ENCODE assay signal across 8 cellular contexts in the genomic region with DNA sequence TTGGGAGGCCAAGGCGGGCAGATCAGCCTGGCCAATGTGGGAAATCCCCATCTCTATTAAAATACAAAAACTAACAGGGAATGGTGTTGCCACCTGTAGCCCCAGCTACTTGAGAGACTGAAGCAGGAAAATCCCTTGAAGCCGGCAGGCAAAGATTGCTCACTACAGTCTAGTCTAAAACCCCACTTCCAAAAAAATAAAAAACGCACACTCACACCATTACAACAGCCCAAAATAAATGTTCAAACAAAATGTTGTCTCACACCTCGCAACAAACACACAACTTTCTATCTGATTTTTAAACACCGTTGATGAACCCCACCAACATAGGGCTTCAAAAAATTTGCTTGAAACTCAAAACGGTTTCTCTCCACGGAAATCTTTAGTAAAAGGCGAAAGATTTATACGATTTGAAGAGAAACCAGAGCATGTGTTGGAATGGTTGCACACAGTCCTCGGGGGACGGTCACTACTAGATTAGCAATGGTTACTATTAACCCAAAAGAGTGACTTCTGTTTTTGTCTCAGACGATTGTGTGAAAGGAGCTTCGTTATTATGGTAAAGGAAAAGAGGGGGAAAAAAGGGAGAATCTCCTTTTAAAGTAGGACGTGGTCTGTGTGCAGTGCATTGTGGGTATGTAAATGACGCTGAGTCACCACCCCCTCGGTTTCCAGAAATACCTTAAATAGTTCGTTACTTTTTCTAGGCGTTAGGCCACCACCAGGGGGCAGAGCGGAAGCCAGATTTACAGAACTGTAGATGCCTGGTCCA. TPM values are rescaled to one million over a fixed set of nuclear protein-coding genes. Genes with fewer than 3 reads are reported as not detected.
DNase-seq lines count a peak whose midpoint lies in the region; ATAC-seq and TF ChIP-seq lines count a peak whose summit lies in the region.

Gene RNU5D-1 (minus strand): TSS at position 430 of the 772 bp plus-strand sequence.

- H3K79me2 ChIP-seq in H9 (ENCODE audit: insufficient read depth, low read length) (no peaks in the 10 kb centered on the region), Loucy (ENCODE audit: insufficient read depth, low read length) (no peaks in the 10 kb centered on the region), neural progenitor cell (ENCODE audit: low read depth) (no peaks in the 10 kb centered on the region)

- WGBS in H9 (ENCODE audit: extremely low coverage, insufficient read length, low lambda C conversion rate) = no CpG with 5 or more reads among the region's 19 CpGs

- no peak within 1 kb of the TSS for H4K91ac ChIP-seq in H9 (ENCODE audit: insufficient read length, low read depth, low read length)

- H4K5ac ChIP-seq in H9 (ENCODE audit: insufficient read length, low read depth, low read length) = no peak within 1 kb of the TSS

- H3K27me3 ChIP-seq in H9 (ENCODE audit: insufficient read depth, low read length) (no peaks in the 10 kb centered on the region), Loucy (ENCODE audit: insufficient read depth, low read length, poor library complexity, severe bottlenecking) (no peaks in the 10 kb centered on the region), RWPE2 (ENCODE audit: insufficient read depth, poor library complexity, severe bottlenecking) (no peaks in the 10 kb centered on the region), neural progenitor cell (no peaks in the 10 kb centered on the region), stomach smooth muscle (ENCODE audit: control insufficient read depth in 1 of 2, insufficient read depth in 2 of 2, low read length in 2 of 2) (no peaks in the 10 kb centered on the region)

- H2BK120ac ChIP-seq in H9 (ENCODE audit: low read depth, low read length, poor library complexity, severe bottlenecking) = peak within 1 kb of the TSS; percentile 84

- no peaks in the 10 kb centered on the region for H4K20me1 ChIP-seq in H9 (ENCODE audit: control insufficient read depth, insufficient read depth, insufficient read length)
- H4K20me1 ChIP-seq in Loucy (ENCODE audit: insufficient read depth, low read length, poor library complexity, severe bottlenecking) = no peaks in the 10 kb centered on the region
- H4K20me1 ChIP-seq in neural progenitor cell (ENCODE audit: low read depth) = no peaks in the 10 kb centered on the region

- no peaks in the 10 kb centered on the region for H3K4me1 ChIP-seq in H9 (ENCODE audit: insufficient read depth, low read length)
- H3K4me1 ChIP-seq in Loucy (ENCODE audit: insufficient read depth, low read length, poor library complexity, severe bottlenecking) = peaks cover 20% of the 10 kb centered on the region
- H3K4me1 ChIP-seq in RWPE2 (ENCODE audit: insufficient read depth, poor library complexity, severe bottlenecking) = peaks cover 17% of the 10 kb centered on the region
- H3K4me1 ChIP-seq in neural progenitor cell = no peaks in the 10 kb centered on the region
- H3K4me1 ChIP-seq in stomach smooth muscle (ENCODE audit: control insufficient read depth, insufficient read depth, low read length) = peaks cover 2% of the 10 kb centered on the region

- H2AFZ ChIP-seq in H9 (ENCODE audit: low read length) = peak within 1 kb of the TSS; percentile 72
- peak within 1 kb of the TSS; percentile 73 for H2AFZ ChIP-seq in Loucy (ENCODE audit: low read length)
- H2AFZ ChIP-seq in neural progenitor cell (replicated peaks) = peak within 1 kb of the TSS; percentile 80

- H3K9me3 Mint-ChIP-seq in H9 (peaks cover 0 to 4% of the 10 kb centered on the region in 2 experiments; a peak in 2 of 5 replicates), neural progenitor cell (no peaks in the 10 kb centered on the region)

- H2BK15ac ChIP-seq in H9 (ENCODE audit: low read depth, low read length) = no peak within 1 kb of the TSS

- H3K27ac ChIP-seq in H9 (ENCODE audit: insufficient read length, low read depth, low read length) (peak within 1 kb of the TSS; percentile 99), RWPE2 (ENCODE audit: poor library complexity, severe bottlenecking) (peak within 1 kb of the TSS; percentile 90), neural progenitor cell (peak within 1 kb of the TSS; percentile 97), stomach smooth muscle (ENCODE audit: low read length) (peak within 1 kb of the TSS; percentile 82)

- H3K9me2 ChIP-seq in Loucy (replicated peaks; ENCODE audit: low read depth, low read length) = no peaks in the 10 kb centered on the region

- no peak within 1 kb of the TSS; the same call in 1 of the 2 replicates for H3K4ac ChIP-seq in H9 (ENCODE audit: low read depth, low read length)

- no peak within 1 kb of the TSS for H2AK5ac ChIP-seq in H9 (ENCODE audit: insufficient read length, low read length)

- H2BK20ac ChIP-seq in H9 (ENCODE audit: low read depth, low read length, poor library complexity, severe bottlenecking) = peak within 1 kb of the TSS; percentile 84

- H3F3A ChIP-seq in Loucy (ENCODE audit: low read depth) = peaks cover 13% of the 10 kb centered on the region
- peaks cover 31% of the 10 kb centered on the region for H3F3A ChIP-seq in neural progenitor cell (ENCODE audit: low read depth)

- H3K36me3 Mint-ChIP-seq in H9 (ENCODE audit: insufficient read depth in 1 of 3, low read depth in 3 of 3) (no peaks in the 10 kb centered on the region), neural progenitor cell (no peaks in the 10 kb centered on the region)

- H3K4me3 Mint-ChIP-seq in H9 (peak within 1 kb of the TSS; percentile 33 to 46; a peak in 4 of 5 replicates), neural progenitor cell (peak within 1 kb of the TSS; percentile 49)

- H3K4me2 ChIP-seq in H9 (ENCODE audit: insufficient read depth, insufficient read length, low read length) = peak within 1 kb of the TSS; percentile 28
- peak within 1 kb of the TSS; percentile 75 for H3K4me2 ChIP-seq in Loucy (ENCODE audit: low read depth, low read length, poor library complexity, severe bottlenecking)
- H3K4me2 ChIP-seq in neural progenitor cell = peak within 1 kb of the TSS; percentile 45

- H3K9ac ChIP-seq in H9 (ENCODE audit: extremely low read depth, insufficient read length, low read length) = peak within 1 kb of the TSS; percentile 70
- H3K9ac ChIP-seq in Loucy (ENCODE audit: low read depth, low read length, poor library complexity, severe bottlenecking) = peak within 1 kb of the TSS; percentile 68
- peak within 1 kb of the TSS; percentile 7 for H3K9ac ChIP-seq in neural progenitor cell
- H3K9ac ChIP-seq in stomach smooth muscle (ENCODE audit: low read length in 2 of 2) = peak within 1 kb of the TSS; percentile 21 to 50

- H3K4me1 Mint-ChIP-seq in H9 (peaks cover 15 to 22% of the 10 kb centered on the region in 2 experiments), neural progenitor cell (peaks cover 11% of the 10 kb centered on the region)

- in situ Hi-C loops in G401 (cut with HindIII; ENCODE audit: low sequenced_read_pairs) = no loop called here

- H3K23me2 ChIP-seq in H9 (ENCODE audit: insufficient read length, low read depth, low read length, poor library complexity, severe bottlenecking) = peaks cover 2% of the 10 kb centered on the region

- H2BK12ac ChIP-seq in H9 (ENCODE audit: insufficient read length, low read depth, low read length) = peak within 1 kb of the TSS; percentile 50

- H3K27ac Mint-ChIP-seq in H9 (peak within 1 kb of the TSS; percentile 100), neural progenitor cell (peak within 1 kb of the TSS; percentile 100)

- H3K18ac ChIP-seq in H9 (ENCODE audit: insufficient read length, low read depth, low read length) = peak within 1 kb of the TSS; percentile 91

- H3K36me3 ChIP-seq in Loucy (ENCODE audit: insufficient read depth, low read length) (no peaks in the 10 kb centered on the region), RWPE2 (ENCODE audit: low read depth) (no peaks in the 10 kb centered on the region), neural progenitor cell (no peaks in the 10 kb centered on the region), stomach smooth muscle (ENCODE audit: control insufficient read depth in 2 of 2, insufficient read depth in 2 of 2, low read length in 2 of 2) (no peaks in the 10 kb centered on the region)

- H3K27me3 Mint-ChIP-seq in H9 (ENCODE audit: low read depth) (peaks cover 1% of the 10 kb centered on the region), neural progenitor cell (ENCODE audit: insufficient read depth, low read depth) (no peaks in the 10 kb centered on the region)

- H3K9me3 ChIP-seq in H9 (ENCODE audit: control insufficient read depth, low read depth, low read length) (no peaks in the 10 kb centered on the region), Loucy (ENCODE audit: insufficient read depth, low read depth, low read length) (no peaks in the 10 kb centered on the region), RWPE2 (ENCODE audit: severe bottlenecking) (no peaks in the 10 kb centered on the region), neural progenitor cell (ENCODE audit: low read depth) (no peaks in the 10 kb centered on the region), stomach smooth muscle (ENCODE audit: control insufficient read depth in 2 of 2, low read length in 2 of 2) (no peaks in the 10 kb centered on the region)

- no peak within 1 kb of the TSS for H3K56ac ChIP-seq in H9 (ENCODE audit: insufficient read length, low read depth, low read length)

- H3T11ph ChIP-seq in H9 (ENCODE audit: low read length) = peak within 1 kb of the TSS; percentile 97

- peak within 1 kb of the TSS; percentile 66 for H3K4me3 ChIP-seq in Loucy (ENCODE audit: low read length, poor library complexity, severe bottlenecking)
- H3K4me3 ChIP-seq in RWPE2 (ENCODE audit: severe bottlenecking) = peak within 1 kb of the TSS; percentile 2
- peak within 1 kb of the TSS; percentile 3 to 48 for H3K4me3 ChIP-seq in foreskin fibroblast (ENCODE audit: low read depth in 1 of 2, low read length in 2 of 2)
- no peak within 1 kb of the TSS for H3K4me3 ChIP-seq in neural progenitor cell
- H3K4me3 ChIP-seq in stomach smooth muscle (ENCODE audit: low read length in 2 of 2) = peak within 1 kb of the TSS; percentile 21 to 23

- H4K8ac ChIP-seq in H9 (replicated peaks; ENCODE audit: insufficient read length, low read depth, low read length) = no peak within 1 kb of the TSS

- DNase-seq in G401 (ENCODE audit: low spot score) = peak; percentile 94
- DNase-seq in H9 = peak; percentile 89
- DNase-seq in RWPE2 (ENCODE audit: low spot score) = peak; percentile 86
- DNase-seq in activated effector memory CD4-positive, alpha-beta T cell treated with Interleukin-2 at 50 U/mL for 16 hours = peak; percentile 86
- peak; percentile 92 to 98 for DNase-seq in foreskin fibroblast
- DNase-seq in neural progenitor cell (ENCODE audit: low spot score) = peak; percentile 94

- H3K14ac ChIP-seq in H9 (ENCODE audit: insufficient read depth, low read length) = peak within 1 kb of the TSS; percentile 87; the same call in 1 of the 2 replicates

- ATAC-seq in RWPE2 (ENCODE audit: low read depth) = peak; percentile 88

- TF ChIP-seq CTCF in H9 (conservative IDR thresholded peaks at IDR 0.05) (peak; percentile 91), Loucy (conservative IDR thresholded peaks at IDR 0.05; ENCODE audit: low read length) (peak; percentile 75), RWPE2 (IDR thresholded peaks at IDR 0.05; ENCODE audit: poor library complexity, severe bottlenecking) (peak; percentile 97), foreskin fibroblast (IDR thresholded peaks at IDR 0.05; ENCODE audit: low read depth, low read length) (peak; percentile 84), neural progenitor cell (IDR thresholded peaks at IDR 0.05) (peak; percentile 88)

- peak within 1 kb of the TSS; percentile 96 for H2BK5ac ChIP-seq in H9 (ENCODE audit: insufficient read length, low read length)

- no peaks in the 10 kb centered on the region for H3K79me1 ChIP-seq in H9 (ENCODE audit: insufficient read depth, low read depth, low read length, poor library complexity, severe bottlenecking)

- no peak within 1 kb of the TSS for H3K23ac ChIP-seq in H9 (ENCODE audit: insufficient read length, low read depth, low read length)

RNA-seq across cellular contexts. Expression of gene RNU5D-1, which starts in this region (rescaled TPM):
- total RNA-seq in G401 (2014; rRNA removed; shearing (Covaris generic)) = not detected in 2 replicates
- total RNA-seq in H9 (2021) = not detected in 2 replicates
- not detected in 2 replicates for total RNA-seq in neural progenitor cell (ENCODE audit: low replicate concordance)

Comparison
In these comparisons a context has a peak if more than half of its experiments do, and no peak if none do; other contexts are left out.
1. Peak in DNase-seq in G401; RNA of the gene not detected or under 1 TPM.
2. Peak in DNase-seq, H3K27ac ChIP-seq, H3K9ac ChIP-seq and H3K4me2 ChIP-seq in H9; RNA of the gene not detected or under 1 TPM.
3. Peak in DNase-seq, H3K27ac ChIP-seq, H3K9ac ChIP-seq and H3K4me2 ChIP-seq in neural progenitor cell; RNA of the gene not detected or under 1 TPM.
4. H3K9ac ChIP-seq: peak in every context shown above with its lines; median percentile 70 in H9; 68 in Loucy; 36 in stomach smooth muscle; 7 in neural progenitor cell.